ENCODE assay signal across 12 cellular contexts in genomic region chr1:116352349-116352813, GRCh38. TPM values are rescaled to one million over a fixed set of nuclear protein-coding genes. Genes with fewer than 3 reads are reported as not detected.
DNase-seq lines count a peak whose midpoint lies in the region; ATAC-seq and TF ChIP-seq lines count a peak whose summit lies in the region.
"Had no signal": no experiment of that assay in that cellular context is flagged by ENCODE, and none has a peak within 500 bp of the region (broad histone marks: within the 10 kb centered on the region; RNA-seq: fewer than 3 reads in every experiment).

No MANE protein-coding gene starts in this region.

- no peak overlapping the region for H3K4me3 Mint-ChIP-seq in stimulated activated naive CD8-positive, alpha-beta T cell treated with anti-CD3 and anti-CD28 coated beads, Interleukin-15, Interleukin-2, amounts not matched to agents 100 ng/mL and 50 ng/mL, for 24 hours
- H3K4me3 Mint-ChIP-seq in T-cell: peak overlapping the region; percentile 19 to 67 (median 47)
- no peak overlapping the region for H3K4me3 Mint-ChIP-seq in stimulated activated naive CD8-positive, alpha-beta T cell treated with anti-CD3 and anti-CD28 coated beads, Interleukin-15, amount 100 ng/mL, for 72 hours

- DNase-seq in stimulated activated naive CD8-positive, alpha-beta T cell treated with anti-CD3 and anti-CD28 coated beads, Interleukin-15, Interleukin-2, amounts not matched to agents 100 U/mL and 50 U/mL, for 24 hours: no peak
- DNase-seq in T-cell (no peak), glomerular visceral epithelial cell (ENCODE audit: extremely low spot score) (no peak), GM10248 (ENCODE audit: extremely low spot score) (no peak)
- DNase-seq in stimulated activated naive CD8-positive, alpha-beta T cell treated with anti-CD3 and anti-CD28 coated beads, Interleukin-15, amount 100 ng/mL, for 72 hours: no peak
- DNase-seq: activated gamma-delta T cell treated with Interleukin-2 at 50 U/mL for 16 hours, immature natural killer cell, retina had no signal

- no peaks in the 10 kb centered on the region for H3K27me3 Mint-ChIP-seq in stimulated activated naive CD8-positive, alpha-beta T cell treated with anti-CD3 and anti-CD28 coated beads, Interleukin-15, Interleukin-2, amounts not matched to agents 100 ng/mL and 50 ng/mL, for 24 hours
- H3K27me3 Mint-ChIP-seq in T-cell: no peaks in the 10 kb centered on the region
- H3K27me3 Mint-ChIP-seq in stimulated activated naive CD8-positive, alpha-beta T cell treated with anti-CD3 and anti-CD28 coated beads, Interleukin-15, amount 100 ng/mL, for 72 hours: no peaks in the 10 kb centered on the region

- ATAC-seq in stimulated activated naive CD8-positive, alpha-beta T cell treated with anti-CD3 and anti-CD28 coated beads, Interleukin-15, Interleukin-2, amounts not matched to agents 100 U/mL and 50 U/mL, for 24 hours: no peak
- peak; percentile 57 for ATAC-seq in HG02763 (IDR thresholded peaks at IDR 0.05; ENCODE audit: unreplicated experiment)
- ATAC-seq in T-cell (replicated peaks in 1 of 4): peak in 3 of 4 experiments; percentile 35 to 54 (median 39)
- ATAC-seq in stimulated activated naive CD8-positive, alpha-beta T cell treated with anti-CD3 and anti-CD28 coated beads, Interleukin-15, amount 100 ng/mL, for 72 hours: peak; percentile 26
- ATAC-seq in GM21360 (IDR thresholded peaks at IDR 0.05; ENCODE audit: unreplicated experiment): no peak
- ATAC-seq: Right ventricle myocardium inferior had no signal

- peaks cover 31% of the 10 kb centered on the region for H3K4me1 Mint-ChIP-seq in stimulated activated naive CD8-positive, alpha-beta T cell treated with anti-CD3 and anti-CD28 coated beads, Interleukin-15, Interleukin-2, amounts not matched to agents 100 ng/mL and 50 ng/mL, for 24 hours (ENCODE audit: low read depth)
- peaks cover 43 to 66% (median 55%) of the 10 kb centered on the region in 3 donors for H3K4me1 Mint-ChIP-seq in T-cell
- peaks cover 41% of the 10 kb centered on the region for H3K4me1 Mint-ChIP-seq in stimulated activated naive CD8-positive, alpha-beta T cell treated with anti-CD3 and anti-CD28 coated beads, Interleukin-15, amount 100 ng/mL, for 72 hours
- H3K4me1 Mint-ChIP-seq: immature natural killer cell had no signal

- no peak for TF ChIP-seq CTCF in GM10248 (IDR thresholded peaks at IDR 0.05; ENCODE audit: control extremely low read depth, extremely low read depth, low read depth, missing control alignments)

- H3K9me3 Mint-ChIP-seq in stimulated activated naive CD8-positive, alpha-beta T cell treated with anti-CD3 and anti-CD28 coated beads, Interleukin-15, Interleukin-2, amounts not matched to agents 100 ng/mL and 50 ng/mL, for 24 hours: no peaks in the 10 kb centered on the region
- H3K9me3 Mint-ChIP-seq in T-cell: peaks cover 0 to 3% (median 0%) of the 10 kb centered on the region in 3 donors
- peaks cover 7% of the 10 kb centered on the region in 2 donors for H3K9me3 Mint-ChIP-seq in stimulated activated naive CD8-positive, alpha-beta T cell treated with anti-CD3 and anti-CD28 coated beads, Interleukin-15, amount 100 ng/mL, for 72 hours
- H3K9me3 Mint-ChIP-seq: immature natural killer cell had no signal

- no peaks in the 10 kb centered on the region for H3K36me3 Mint-ChIP-seq in stimulated activated naive CD8-positive, alpha-beta T cell treated with anti-CD3 and anti-CD28 coated beads, Interleukin-15, Interleukin-2, amounts not matched to agents 100 ng/mL and 50 ng/mL, for 24 hours (ENCODE audit: low read depth)
- peaks cover 4% of the 10 kb centered on the region for H3K36me3 Mint-ChIP-seq in T-cell

- peak overlapping the region; percentile 37 for H3K27ac Mint-ChIP-seq in stimulated activated naive CD8-positive, alpha-beta T cell treated with anti-CD3 and anti-CD28 coated beads, Interleukin-15, Interleukin-2, amounts not matched to agents 100 ng/mL and 50 ng/mL, for 24 hours
- peak overlapping the region; percentile 71 to 76 for H3K27ac Mint-ChIP-seq in T-cell
- H3K27ac Mint-ChIP-seq in stimulated activated naive CD8-positive, alpha-beta T cell treated with anti-CD3 and anti-CD28 coated beads, Interleukin-15, amount 100 ng/mL, for 72 hours: no peak overlapping the region

- CTCF ChIA-PET in T-cell (lab: Charles Lee) (interaction anchor here (0.6 to 0.7 kb wide), 4 partner anchors 16 to 50 kb away, joined by 3 to 4 read pairs (median 3); no protein-coding TSS in a partner anchor), GM10248 (lab: Yijun Ruan, JAX) (interaction anchor here (0.9 kb wide), 1 partner anchor 19 kb away, joined by 3 read pairs; no protein-coding TSS in a partner anchor)

- POLR2A ChIA-PET in T-cell (lab: Charles Lee) (interaction anchor here (0.5 to 0.7 kb wide), 2 partner anchors 46 to 66 kb away, joined by 3 to 17 read pairs; no protein-coding TSS in a partner anchor), GM10248 (lab: Yijun Ruan, JAX) (no interaction called here)

RNA-seq across cellular contexts. Expression of gene ATP1A1, which starts 20.7 kb away (rescaled TPM):
- total RNA-seq in T-cell: 100 to 1,000 TPM; 230 to 292 (median 266) TPM

Comparison
In these comparisons a context has a peak if more than half of its experiments do, and no peak if none do; other contexts are left out.
1. H3K27ac Mint-ChIP-seq: peak in stimulated activated naive CD8-positive, alpha-beta T cell treated with anti-CD3 and anti-CD28 coated beads, Interleukin-15, Interleukin-2, amounts not matched to agents 100 ng/mL and 50 ng/mL, for 24 hours (single experiment) and T-cell (2 of 2); none in stimulated activated naive CD8-positive, alpha-beta T cell treated with anti-CD3 and anti-CD28 coated beads, Interleukin-15, amount 100 ng/mL, for 72 hours (0 of 2).
2. ATAC-seq: peak in HG02763 (single experiment), T-cell (3 of 4) and stimulated activated naive CD8-positive, alpha-beta T cell treated with anti-CD3 and anti-CD28 coated beads, Interleukin-15, amount 100 ng/mL, for 72 hours (single experiment); none in stimulated activated naive CD8-positive, alpha-beta T cell treated with anti-CD3 and anti-CD28 coated beads, Interleukin-15, Interleukin-2, amounts not matched to agents 100 U/mL and 50 U/mL, for 24 hours (single experiment) and GM21360 (single experiment).
3. H3K4me3 Mint-ChIP-seq: peak in T-cell (3 of 3); none in stimulated activated naive CD8-positive, alpha-beta T cell treated with anti-CD3 and anti-CD28 coated beads, Interleukin-15, Interleukin-2, amounts not matched to agents 100 ng/mL and 50 ng/mL, for 24 hours (single experiment) and stimulated activated naive CD8-positive, alpha-beta T cell treated with anti-CD3 and anti-CD28 coated beads, Interleukin-15, amount 100 ng/mL, for 72 hours (0 of 2).